Comparison of ENCODE assay signal across 27 cellular contexts in genomic region chr10:106771132-106771531, GRCh38.
"Had no signal": no experiment of that assay in that cellular context is flagged by ENCODE, and none has a peak within 500 bp of the region (broad histone marks: within the 10 kb centered on the region; RNA-seq: fewer than 3 reads in every experiment).

No MANE protein-coding gene starts in this region.

- DNase-seq: activated CD4-positive, alpha-beta memory T cell treated with anti-CD3 and anti-CD28 coated beads for 36 hours; activated CD4-positive, alpha-beta T cell treated with anti-CD3 and anti-CD28 coated beads for 36 hours; activated CD4-positive, alpha-beta T cell treated with anti-CD3 and anti-CD28 coated beads, Interleukin-2, amount 10 ng/mL, durations not matched to agents 24 days and 14 days; activated CD4-positive, CD25-positive, alpha-beta regulatory T cell; activated CD4-positive, CD25-positive, alpha-beta regulatory T cell treated with anti-CD3 and anti-CD28 coated beads, Interleukin-2, amount 50 U/mL, for 72 hours; activated CD8-positive, alpha-beta memory T cell treated with anti-CD3 and anti-CD28 coated beads, Interleukin-2, amount 10 ng/mL, durations not matched to agents 7 days and 5 days; activated CD8-positive, alpha-beta memory T cell treated with anti-CD3 and anti-CD28 coated beads, Interleukin-2, amount 50 U/mL, for 4 hours; activated CD8-positive, alpha-beta T cell treated with anti-CD3 and anti-CD28 coated beads, Interleukin-2, amount 10 ng/mL, durations not matched to agents 7 days and 5 days; activated effector memory CD4-positive, alpha-beta T cell treated with anti-CD3 and anti-CD28 coated beads, Interleukin-2, amount 50 U/mL, for 16 hours; activated naive CD4-positive, alpha-beta T cell treated with anti-CD3 and anti-CD28 coated beads for 36 hours; activated naive CD8-positive, alpha-beta T cell treated with anti-CD3 and anti-CD28 coated beads for 36 hours; activated naive CD8-positive, alpha-beta T cell treated with anti-CD3 and anti-CD28 coated beads, Interleukin-2, amount 50 U/mL, for 24 hours; activated T-cell treated with anti-CD3 and anti-CD28 coated beads, Interleukin-2, amount 50 U/mL, for 1 hour; activated T-cell treated with anti-CD3 and anti-CD28 coated beads, Interleukin-2, amount 50 U/mL, for 48 hours; adrenal gland; central memory CD4-positive, alpha-beta T cell; cerebellar nuclear complex; colonic mucosa; effector CD8-positive, alpha-beta T cell; foreskin fibroblast; glutamatergic neuron; heart left ventricle; T-helper 2 cell had no signal

- H3K4me3 ChIP-seq: adrenal gland, ascending aorta, breast epithelium, cardiac muscle cell, colonic mucosa, heart left ventricle had no signal

- ATAC-seq: activated CD4-positive, alpha-beta T cell treated with anti-CD3 and anti-CD28 coated beads for 36 hours; activated CD8-positive, alpha-beta memory T cell treated with anti-CD3 and anti-CD28 coated beads, Interleukin-2, amount 10 ng/mL, durations not matched to agents 7 days and 5 days; activated CD8-positive, alpha-beta T cell treated with anti-CD3 and anti-CD28 coated beads, Interleukin-2, amount 10 ng/mL, durations not matched to agents 7 days and 5 days; activated naive CD8-positive, alpha-beta T cell treated with anti-CD3 and anti-CD28 coated beads, Interleukin-2, amount 50 U/mL, for 24 hours; esophagus mucosa; heart left ventricle had no signal

- H3K4me1 ChIP-seq: adrenal gland, ascending aorta, breast epithelium, colonic mucosa, heart left ventricle had no signal

- H3K9me3 ChIP-seq: adrenal gland, ascending aorta, breast epithelium, colonic mucosa, heart left ventricle had no signal

- H3K36me3 ChIP-seq: adrenal gland, ascending aorta, breast epithelium, cardiac muscle cell, colonic mucosa, heart left ventricle had no signal

- H3K27ac ChIP-seq: adrenal gland, ascending aorta, breast epithelium, cardiac muscle cell, colonic mucosa, heart left ventricle had no signal

- H3K27me3 ChIP-seq: adrenal gland, ascending aorta, cardiac muscle cell, colonic mucosa had no signal
